ENCODE assay signal across 36 cellular contexts in the genomic region with DNA sequence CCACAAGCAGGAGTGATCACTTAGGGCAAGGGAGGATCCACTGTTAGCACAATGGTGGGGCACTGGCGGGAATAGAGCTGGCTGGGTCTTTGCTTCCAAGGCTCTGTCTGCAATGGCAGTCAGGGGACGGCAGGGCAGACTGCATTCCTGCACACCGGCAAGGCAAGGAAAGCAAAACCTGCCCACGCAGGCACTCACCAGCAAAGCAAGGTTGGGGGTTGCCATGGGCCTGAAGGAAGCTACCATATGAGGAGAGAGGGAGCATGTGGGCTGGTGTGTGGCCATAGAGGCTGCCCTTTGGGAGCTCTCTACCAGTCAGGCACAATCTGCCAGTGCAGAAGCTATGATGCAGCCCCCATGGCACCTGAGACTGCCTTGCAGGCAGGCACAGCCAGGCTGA. TPM values are rescaled to one million over a fixed set of nuclear protein-coding genes. Genes with fewer than 3 reads are reported as not detected.
"Had no signal": no experiment of that assay in that cellular context is flagged by ENCODE, and none has a peak within 500 bp of the region (broad histone marks: within the 10 kb centered on the region; RNA-seq: fewer than 3 reads in every experiment).

No MANE protein-coding gene starts in this region.

- H3K36me3 ChIP-seq: brain microvascular endothelial cell, esophagus squamous epithelium, gastroesophageal sphincter had no signal

- H3K27ac Mint-ChIP-seq: activated CD4-positive, alpha-beta memory T cell treated with anti-CD3 and anti-CD28 coated beads for 36 hours; activated CD4-positive, alpha-beta T cell treated with anti-CD3 and anti-CD28 coated beads for 36 hours; activated CD4-positive, alpha-beta T cell treated with anti-CD3 and anti-CD28 coated beads, Interleukin-2, amount 10 ng/mL, durations not matched to agents 24 days and 14 days; activated CD8-positive, alpha-beta memory T cell treated with anti-CD3 and anti-CD28 coated beads, Interleukin-2, amount 10 ng/mL, durations not matched to agents 7 days and 5 days; activated CD8-positive, alpha-beta T cell treated with anti-CD3 and anti-CD28 coated beads, Interleukin-2, amount 10 ng/mL, durations not matched to agents 7 days and 5 days; activated naive CD4-positive, alpha-beta T cell treated with anti-CD3 and anti-CD28 coated beads for 36 hours; activated naive CD4-positive, alpha-beta T cell treated with anti-CD3 and anti-CD28 coated beads, Interleukin-2, amount 50 U/mL, for 72 hours; activated naive CD8-positive, alpha-beta T cell treated with anti-CD3 and anti-CD28 coated beads, Interleukin-2, amount 10 ng/mL, durations not matched to agents 7 days and 5 days; activated T-helper 1 cell treated with anti-CD3 and anti-CD28 coated beads, Interleukin-12 subunit alpha, Interleukin-12 subunit beta, Interleukin-2, Interleukin-4 antibody, amounts not matched to agents 30 ng/mL and 10 ng/mL and 1 ng/mL, durations not matched to agents 14 hours and 24 hours and 36 hours; activated T-helper 2 cell treated with anti-CD3 and anti-CD28 coated beads, Interferon-gamma antibody, Interleukin-2, Interleukin-4, amounts not matched to agents 10 μg/mL and 5 μg/mL and 100 μg/mL, durations not matched to agents 14 hours and 24 hours and 36 hours; dendritic cell treated with granulocyte-macrophage colony-stimulating factor and Interleukin-4, amounts not matched to agents 40 ng/mL and 50 ng/mL, for 4 days had no signal

- ATAC-seq: activated CD4-positive, alpha-beta T cell treated with anti-CD3 and anti-CD28 coated beads for 36 hours; activated CD8-positive, alpha-beta memory T cell treated with anti-CD3 and anti-CD28 coated beads, Interleukin-2, amount 10 ng/mL, durations not matched to agents 7 days and 5 days; activated CD8-positive, alpha-beta T cell treated with anti-CD3 and anti-CD28 coated beads, Interleukin-2, amount 10 ng/mL, durations not matched to agents 7 days and 5 days; activated naive CD4-positive, alpha-beta T cell treated with anti-CD3 and anti-CD28 coated beads, Interleukin-2, amount 50 U/mL, for 72 hours; gastroesophageal sphincter had no signal

- H3K4me1 ChIP-seq: esophagus squamous epithelium, gastroesophageal sphincter had no signal

- H3K27ac ChIP-seq: brain microvascular endothelial cell, coronary artery, esophagus squamous epithelium, gastroesophageal sphincter had no signal

- H3K9me3 ChIP-seq: esophagus squamous epithelium had no signal

- DNase-seq: activated CD4-positive, alpha-beta memory T cell treated with anti-CD3 and anti-CD28 coated beads for 36 hours; activated CD4-positive, alpha-beta T cell treated with anti-CD3 and anti-CD28 coated beads for 36 hours; activated CD4-positive, alpha-beta T cell treated with anti-CD3 and anti-CD28 coated beads, Interleukin-2, amount 10 ng/mL, durations not matched to agents 24 days and 14 days; activated CD4-positive, CD25-positive, alpha-beta regulatory T cell; activated CD4-positive, CD25-positive, alpha-beta regulatory T cell treated with anti-CD3 and anti-CD28 coated beads, Interleukin-2, amount 50 U/mL, for 72 hours; activated CD8-positive, alpha-beta memory T cell treated with anti-CD3 and anti-CD28 coated beads, Interleukin-2, amount 10 ng/mL, durations not matched to agents 7 days and 5 days; activated CD8-positive, alpha-beta memory T cell treated with anti-CD3 and anti-CD28 coated beads, Interleukin-2, amount 50 U/mL, for 4 hours; activated CD8-positive, alpha-beta T cell treated with anti-CD3 and anti-CD28 coated beads, Interleukin-2, amount 10 ng/mL, durations not matched to agents 7 days and 5 days; activated effector memory CD4-positive, alpha-beta T cell treated with anti-CD3 and anti-CD28 coated beads, Interleukin-2, amount 50 U/mL, for 16 hours; activated naive CD4-positive, alpha-beta T cell treated with anti-CD3 and anti-CD28 coated beads for 36 hours; activated naive CD8-positive, alpha-beta T cell treated with anti-CD3 and anti-CD28 coated beads, Interleukin-2, amount 10 ng/mL, durations not matched to agents 7 days and 5 days; activated T-cell treated with anti-CD3 and anti-CD28 coated beads, Interleukin-2, amount 50 U/mL, for 1 hour; activated T-cell treated with anti-CD3 and anti-CD28 coated beads, Interleukin-2, amount 50 U/mL, for 48 hours; brain microvascular endothelial cell; effector memory CD4-positive, alpha-beta T cell; erythroblast; esophagus squamous epithelium; foreskin melanocyte; T-helper 2 cell had no signal

- H3K9me3 Mint-ChIP-seq: activated CD4-positive, alpha-beta T cell treated with anti-CD3 and anti-CD28 coated beads, Interleukin-2, amount 10 ng/mL, durations not matched to agents 24 days and 14 days; activated naive CD8-positive, alpha-beta T cell treated with anti-CD3 and anti-CD28 coated beads, Interleukin-2, amount 10 ng/mL, durations not matched to agents 7 days and 5 days; activated T-helper 1 cell treated with anti-CD3 and anti-CD28 coated beads, Interleukin-12 subunit alpha, Interleukin-12 subunit beta, Interleukin-2, Interleukin-4 antibody, amounts not matched to agents 30 ng/mL and 10 ng/mL and 1 ng/mL, durations not matched to agents 14 hours and 24 hours and 36 hours; activated T-helper 2 cell treated with anti-CD3 and anti-CD28 coated beads, Interferon-gamma antibody, Interleukin-2, Interleukin-4, amounts not matched to agents 10 μg/mL and 5 μg/mL and 100 μg/mL, durations not matched to agents 14 hours and 24 hours and 36 hours had no signal

- H3K4me3 ChIP-seq: coronary artery, esophagus squamous epithelium, gastroesophageal sphincter had no signal

- H3K36me3 Mint-ChIP-seq: activated CD4-positive, alpha-beta memory T cell treated with anti-CD3 and anti-CD28 coated beads for 36 hours; activated CD8-positive, alpha-beta memory T cell treated with anti-CD3 and anti-CD28 coated beads, Interleukin-2, amount 10 ng/mL, durations not matched to agents 7 days and 5 days; activated naive CD4-positive, alpha-beta T cell treated with anti-CD3 and anti-CD28 coated beads, Interleukin-2, amount 50 U/mL, for 72 hours; activated naive CD8-positive, alpha-beta T cell treated with anti-CD3 and anti-CD28 coated beads, Interleukin-2, amount 10 ng/mL, durations not matched to agents 7 days and 5 days had no signal

- H3K4me3 Mint-ChIP-seq: activated CD4-positive, alpha-beta memory T cell treated with anti-CD3 and anti-CD28 coated beads for 36 hours; activated CD4-positive, alpha-beta T cell treated with anti-CD3 and anti-CD28 coated beads for 36 hours; activated CD4-positive, alpha-beta T cell treated with anti-CD3 and anti-CD28 coated beads, Interleukin-2, amount 10 ng/mL, durations not matched to agents 24 days and 14 days; activated CD8-positive, alpha-beta memory T cell treated with anti-CD3 and anti-CD28 coated beads, Interleukin-2, amount 10 ng/mL, durations not matched to agents 7 days and 5 days; activated CD8-positive, alpha-beta T cell treated with anti-CD3 and anti-CD28 coated beads, Interleukin-2, amount 10 ng/mL, durations not matched to agents 7 days and 5 days; activated naive CD4-positive, alpha-beta T cell treated with anti-CD3 and anti-CD28 coated beads for 36 hours; activated naive CD8-positive, alpha-beta T cell treated with anti-CD3 and anti-CD28 coated beads, Interleukin-2, amount 10 ng/mL, durations not matched to agents 7 days and 5 days; activated T-helper 1 cell treated with anti-CD3 and anti-CD28 coated beads, Interleukin-12 subunit alpha, Interleukin-12 subunit beta, Interleukin-2, Interleukin-4 antibody, amounts not matched to agents 30 ng/mL and 10 ng/mL and 1 ng/mL, durations not matched to agents 14 hours and 24 hours and 36 hours; central memory CD8-positive, alpha-beta T cell; dendritic cell treated with granulocyte-macrophage colony-stimulating factor and Interleukin-4, amounts not matched to agents 40 ng/mL and 50 ng/mL, for 4 days had no signal

- H3K27me3 ChIP-seq: brain microvascular endothelial cell had no signal

- H3K4me1 Mint-ChIP-seq: activated CD4-positive, alpha-beta T cell treated with anti-CD3 and anti-CD28 coated beads for 36 hours; activated CD4-positive, alpha-beta T cell treated with anti-CD3 and anti-CD28 coated beads, Interleukin-2, amount 10 ng/mL, durations not matched to agents 24 days and 14 days; activated CD8-positive, alpha-beta memory T cell treated with anti-CD3 and anti-CD28 coated beads, Interleukin-2, amount 10 ng/mL, durations not matched to agents 7 days and 5 days; activated naive CD8-positive, alpha-beta T cell treated with anti-CD3 and anti-CD28 coated beads, Interleukin-2, amount 10 ng/mL, durations not matched to agents 7 days and 5 days; central memory CD8-positive, alpha-beta T cell had no signal

RNA-seq across cellular contexts. Expression of gene OR8B12, which starts 33.2 kb away (rescaled TPM):
- total RNA-seq: activated CD4-positive, alpha-beta memory T cell treated with anti-CD3 and anti-CD28 coated beads for 36 hours; activated CD4-positive, alpha-beta T cell treated with anti-CD3 and anti-CD28 coated beads for 36 hours; activated CD4-positive, alpha-beta T cell treated with anti-CD3 and anti-CD28 coated beads, Interleukin-2, amount 10 ng/mL, durations not matched to agents 24 days and 14 days; activated CD8-positive, alpha-beta memory T cell treated with anti-CD3 and anti-CD28 coated beads for 36 hours; activated CD8-positive, alpha-beta memory T cell treated with anti-CD3 and anti-CD28 coated beads, Interleukin-2, amount 10 ng/mL, durations not matched to agents 7 days and 5 days; activated CD8-positive, alpha-beta T cell treated with anti-CD3 and anti-CD28 coated beads, Interleukin-2, amount 10 ng/mL, durations not matched to agents 7 days and 5 days; activated naive CD4-positive, alpha-beta T cell treated with anti-CD3 and anti-CD28 coated beads for 36 hours; activated naive CD4-positive, alpha-beta T cell treated with anti-CD3 and anti-CD28 coated beads, Interleukin-2, amount 50 U/mL, for 72 hours; activated naive CD8-positive, alpha-beta T cell treated with anti-CD3 and anti-CD28 coated beads, Interleukin-2, amount 10 ng/mL, durations not matched to agents 7 days and 5 days; activated T-helper 1 cell treated with anti-CD3 and anti-CD28 coated beads, Interleukin-12 subunit alpha, Interleukin-12 subunit beta, Interleukin-2, Interleukin-4 antibody, amounts not matched to agents 30 ng/mL and 10 ng/mL and 1 ng/mL, durations not matched to agents 14 hours and 24 hours and 36 hours; activated T-helper 2 cell treated with anti-CD3 and anti-CD28 coated beads, Interferon-gamma antibody, Interleukin-2, Interleukin-4, amounts not matched to agents 10 μg/mL and 5 μg/mL and 100 μg/mL, durations not matched to agents 14 hours and 24 hours and 36 hours; astrocyte; bronchial epithelial cell; cardiac septum; cerebellum; dorsolateral prefrontal cortex; esophagus squamous epithelium; fibroblast of lung; fibroblast of villous mesenchyme; gastroesophageal sphincter; glomerular endothelial cell; T-helper 1 cell treated with Interleukin-12 subunit alpha and Interleukin-12 subunit beta and Interleukin-4 antibody, amounts not matched to agents 30 ng/mL and 1 ng/mL, for 36 hours had no signal
- polyA plus RNA-seq: fibroblast of lung had no signal

RNA-seq across cellular contexts. Expression of gene OR8A1, which starts 59.5 kb away (rescaled TPM):
- total RNA-seq: activated CD4-positive, alpha-beta memory T cell treated with anti-CD3 and anti-CD28 coated beads for 36 hours; activated CD4-positive, alpha-beta T cell treated with anti-CD3 and anti-CD28 coated beads for 36 hours; activated CD4-positive, alpha-beta T cell treated with anti-CD3 and anti-CD28 coated beads, Interleukin-2, amount 10 ng/mL, durations not matched to agents 24 days and 14 days; activated CD8-positive, alpha-beta memory T cell treated with anti-CD3 and anti-CD28 coated beads for 36 hours; activated CD8-positive, alpha-beta memory T cell treated with anti-CD3 and anti-CD28 coated beads, Interleukin-2, amount 10 ng/mL, durations not matched to agents 7 days and 5 days; activated CD8-positive, alpha-beta T cell treated with anti-CD3 and anti-CD28 coated beads, Interleukin-2, amount 10 ng/mL, durations not matched to agents 7 days and 5 days; activated naive CD4-positive, alpha-beta T cell treated with anti-CD3 and anti-CD28 coated beads for 36 hours; activated naive CD4-positive, alpha-beta T cell treated with anti-CD3 and anti-CD28 coated beads, Interleukin-2, amount 50 U/mL, for 72 hours; activated naive CD8-positive, alpha-beta T cell treated with anti-CD3 and anti-CD28 coated beads, Interleukin-2, amount 10 ng/mL, durations not matched to agents 7 days and 5 days; activated T-helper 1 cell treated with anti-CD3 and anti-CD28 coated beads, Interleukin-12 subunit alpha, Interleukin-12 subunit beta, Interleukin-2, Interleukin-4 antibody, amounts not matched to agents 30 ng/mL and 10 ng/mL and 1 ng/mL, durations not matched to agents 14 hours and 24 hours and 36 hours; activated T-helper 2 cell treated with anti-CD3 and anti-CD28 coated beads, Interferon-gamma antibody, Interleukin-2, Interleukin-4, amounts not matched to agents 10 μg/mL and 5 μg/mL and 100 μg/mL, durations not matched to agents 14 hours and 24 hours and 36 hours; astrocyte; bronchial epithelial cell; cardiac septum; cerebellum; esophagus squamous epithelium; fibroblast of lung; fibroblast of villous mesenchyme; gastroesophageal sphincter; glomerular endothelial cell; T-helper 1 cell treated with Interleukin-12 subunit alpha and Interleukin-12 subunit beta and Interleukin-4 antibody, amounts not matched to agents 30 ng/mL and 1 ng/mL, for 36 hours had no signal
- polyA plus RNA-seq: fibroblast of lung had no signal
